Comparison of ENCODE assay signal across 10 cellular contexts in the genomic region with DNA sequence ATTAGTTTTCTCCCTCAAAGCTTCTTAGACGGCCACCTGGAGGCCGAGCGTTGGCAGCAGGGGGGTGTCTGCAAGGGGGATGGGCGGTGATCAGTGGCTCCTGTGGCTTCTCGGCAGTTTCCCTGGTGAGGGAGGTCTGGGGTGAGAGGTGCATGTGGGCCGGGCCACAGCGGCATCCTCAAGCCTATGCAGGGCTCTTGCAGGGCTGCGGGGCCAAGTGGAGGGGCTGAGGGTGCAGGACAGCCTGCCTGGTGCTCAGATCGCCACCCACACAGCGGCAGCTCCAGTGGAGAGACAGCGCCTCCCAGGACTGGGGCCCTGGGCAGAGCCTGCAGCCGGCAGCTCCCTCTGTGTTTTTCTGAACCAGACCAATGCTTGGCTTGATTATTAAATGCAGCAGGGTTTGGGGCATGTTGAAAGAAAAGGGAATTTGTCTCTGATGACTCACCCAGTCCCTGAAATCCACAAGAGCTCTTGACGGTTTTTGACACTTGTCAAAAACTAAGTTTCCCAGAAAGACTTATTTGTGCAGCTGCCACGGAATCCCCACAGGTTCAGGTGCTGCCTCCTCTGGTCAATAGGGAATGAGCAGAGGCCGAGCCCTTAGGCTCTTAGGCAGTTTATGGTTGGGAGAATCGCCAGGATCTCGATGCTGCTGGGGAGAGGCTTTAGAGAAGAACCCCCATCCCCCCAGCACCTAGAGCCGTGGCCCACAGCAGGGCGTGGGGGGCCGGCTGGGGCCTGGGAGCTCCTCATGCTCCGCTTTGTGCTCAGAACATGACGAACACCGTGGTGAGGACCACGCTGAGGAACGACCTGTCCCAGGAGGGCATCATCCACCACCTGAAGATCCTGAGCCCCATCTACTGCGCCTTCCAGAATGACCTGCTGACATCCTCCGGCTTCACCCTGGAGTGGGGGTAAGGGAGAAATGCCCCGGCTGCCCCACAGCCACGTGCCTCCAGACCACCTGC. TPM values are rescaled to one million over a fixed set of nuclear protein-coding genes. Genes with fewer than 3 reads are reported as not detected.
A peak's percentile ranks its signal among the peaks of the same experiment; 100 is the strongest.
DNase-seq lines count a peak whose midpoint lies in the region; ATAC-seq and TF ChIP-seq lines count a peak whose summit lies in the region.
"Had no signal": no experiment of that assay in that cellular context is flagged by ENCODE, and none has a peak within 500 bp of the region (broad histone marks: within the 10 kb centered on the region; RNA-seq: fewer than 3 reads in every experiment).

No MANE protein-coding gene starts in this region.

- H3K27ac ChIP-seq in mesendoderm (ENCODE audit: low read depth, low read length) (no peak overlapping the region), vagina (no peak overlapping the region)
- H3K27ac ChIP-seq: parathyroid adenoma, SJSA1 had no signal

- H3K23ac ChIP-seq in mesendoderm (ENCODE audit: low read length) = no peak overlapping the region

- H4K5ac ChIP-seq in mesendoderm (ENCODE audit: low read length) = no peak overlapping the region

- H3K4ac ChIP-seq in mesendoderm (ENCODE audit: low read depth, low read length) = no peak overlapping the region

- H4K8ac ChIP-seq in mesendoderm (ENCODE audit: low read depth, low read length) = no peak overlapping the region

- H3K79me2 ChIP-seq in mesendoderm (ENCODE audit: control insufficient read depth, insufficient read depth, low read length) = no peaks in the 10 kb centered on the region
- H3K79me2 ChIP-seq: parathyroid adenoma had no signal

- no CpG with 5 or more reads among the region's 29 CpGs for WGBS in mesendoderm (ENCODE audit: extremely low coverage, insufficient coverage, low lambda C conversion rate)

- H3K9ac ChIP-seq in adipocyte (ENCODE audit: low read length) (peak overlapping the region; percentile 24), mesendoderm (ENCODE audit: low read length) (no peak overlapping the region)
- H3K9ac ChIP-seq: parathyroid adenoma had no signal

- H3K9me3 ChIP-seq in adipocyte (ENCODE audit: control insufficient read depth, low read length) (no peaks in the 10 kb centered on the region), vagina (no peaks in the 10 kb centered on the region)

- H3K18ac ChIP-seq in mesendoderm (ENCODE audit: low read length) = no peak overlapping the region

- no peak overlapping the region for H2BK15ac ChIP-seq in mesendoderm (replicated peaks; ENCODE audit: low read depth)

- no peak overlapping the region for H2AK5ac ChIP-seq in mesendoderm (ENCODE audit: low read length)

- H3K4me1 ChIP-seq in adipocyte (ENCODE audit: control insufficient read depth, insufficient read depth, low read length) (peaks cover 15% of the 10 kb centered on the region), mesendoderm (ENCODE audit: control insufficient read depth, low read depth, low read length) (no peaks in the 10 kb centered on the region), vagina (peaks cover 9% of the 10 kb centered on the region)
- H3K4me1 ChIP-seq: parathyroid adenoma had no signal

- DNase-seq in DMS79 treated with DMSO at 0.1 percent for 48 hours (lab: John Stamatoyannopoulos, UW) (peak; percentile 85), M059J (ENCODE audit: low read depth) (peak; percentile 68), adipocyte (ENCODE audit: low read depth) (peak; percentile 74), mesendoderm (peak; percentile 52), vagina (ENCODE audit: extremely low spot score in 2 of 2) (no peak), amygdala (lab: John Stamatoyannopoulos, UW) (no peak), erythroblast (lab: John Stamatoyannopoulos, UW) (no peak)

- TF ChIP-seq CTCF in vagina (IDR thresholded peaks at IDR 0.05) = no peak

- H3K79me1 ChIP-seq in mesendoderm (ENCODE audit: low read length) = no peaks in the 10 kb centered on the region

- H3K27me3 ChIP-seq in adipocyte (replicated peaks; ENCODE audit: control insufficient read depth, insufficient read depth, low read length) (peaks cover 65% of the 10 kb centered on the region), mesendoderm (ENCODE audit: insufficient read depth, low read length, poor library complexity) (no peaks in the 10 kb centered on the region), vagina (no peaks in the 10 kb centered on the region)
- H3K27me3 ChIP-seq: SJSA1 had no signal

- TF ChIP-seq POLR2A in vagina (IDR thresholded peaks at IDR 0.05) = no peak
- no peak for TF ChIP-seq POLR2A in erythroblast (IDR thresholded peaks at IDR 0.05; ENCODE audit: low read length)

- no peaks in the 10 kb centered on the region for H3K36me3 ChIP-seq in adipocyte (ENCODE audit: control insufficient read depth, insufficient read depth, low read length, severe bottlenecking)
- H3K36me3 ChIP-seq in mesendoderm (ENCODE audit: control insufficient read depth, insufficient read depth, low read length) = no peaks in the 10 kb centered on the region
- H3K36me3 ChIP-seq in vagina = no peaks in the 10 kb centered on the region
- H3K36me3 ChIP-seq: SJSA1 had no signal

- no peak overlapping the region for H2BK5ac ChIP-seq in mesendoderm (ENCODE audit: low read length)

- H3K4me2 ChIP-seq in mesendoderm (ENCODE audit: low read length) = no peak overlapping the region

- H3K4me3 ChIP-seq in adipocyte (ENCODE audit: low read length) (no peak overlapping the region), mesendoderm (ENCODE audit: low read length) (no peak overlapping the region), vagina (no peak overlapping the region)
- H3K4me3 ChIP-seq: SJSA1 had no signal

- intact Hi-C loops in vagina (cut with DNase I) = no loop called here

- ATAC-seq in GM21423 (IDR thresholded peaks at IDR 0.05; ENCODE audit: unreplicated experiment) = no peak

- H2BK120ac ChIP-seq in mesendoderm (ENCODE audit: low read depth, low read length) = no peak overlapping the region

- no peak overlapping the region for H3K56ac ChIP-seq in mesendoderm (ENCODE audit: low read length)

RNA-seq across cellular contexts. Expression of gene UMODL1, which starts 54.7 kb away (rescaled TPM):
- total RNA-seq in M059J (2014; rRNA removed; shearing (Covaris generic)) = not detected in 2 replicates
- 0.07 TPM for polyA plus RNA-seq in mesendoderm (2013, experiment 1 of 2)
- polyA plus RNA-seq in mesendoderm (2013, experiment 2 of 2) = 0.07 TPM
- total RNA-seq in vagina = not detected
- total RNA-seq: SJSA1 had no signal

Comparison
In these comparisons a context has a peak if more than half of its experiments do, and no peak if none do; other contexts are left out.
1. DNase-seq: peak in DMS79 treated with DMSO at 0.1 percent for 48 hours (single experiment), M059J (single experiment), adipocyte (single experiment) and mesendoderm (single experiment); none in vagina (0 of 2), amygdala (0 of 56) and erythroblast (0 of 2).